Comparison of ENCODE assay signal across 8 cellular contexts in the genomic region with DNA sequence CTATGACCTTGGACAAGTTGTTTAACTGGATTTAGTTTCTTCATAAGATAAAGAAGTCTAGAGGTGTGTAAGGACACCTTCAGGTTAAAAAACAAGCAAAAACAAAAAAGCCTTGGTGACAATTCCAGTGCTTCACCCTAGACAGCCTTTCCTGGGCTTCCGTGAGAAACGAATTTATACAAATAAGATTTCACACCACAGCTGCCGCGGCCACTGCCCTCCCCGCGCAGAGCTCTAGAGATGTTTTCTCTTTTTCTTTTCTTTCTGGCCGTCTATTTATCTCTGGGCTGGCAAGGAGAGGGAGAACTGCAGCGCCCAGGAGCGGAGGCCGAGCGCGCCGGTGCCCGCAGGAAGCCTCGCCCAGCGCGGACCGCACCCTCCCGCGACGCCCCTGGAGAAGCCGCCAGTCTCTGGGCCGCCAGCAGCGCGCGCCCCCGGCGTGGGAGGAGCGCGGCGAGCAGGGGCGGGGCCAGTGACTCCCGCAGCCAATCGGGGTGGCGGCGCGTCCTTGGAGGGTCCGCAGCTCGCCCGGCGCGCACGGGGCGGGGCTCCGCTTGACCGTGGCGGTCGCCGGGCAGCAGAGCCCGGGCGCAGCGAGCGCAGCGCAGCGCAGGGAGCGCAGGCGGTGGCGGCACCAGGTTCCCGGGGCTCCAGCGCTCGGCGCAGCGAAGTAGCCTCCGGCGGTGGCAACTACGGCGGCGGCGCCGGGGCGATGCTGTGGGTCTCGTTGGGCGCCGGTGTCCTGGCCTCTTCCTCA.
DNase-seq lines count a peak whose midpoint lies in the region; ATAC-seq and TF ChIP-seq lines count a peak whose summit lies in the region.

No MANE protein-coding gene starts in this region.

- H3K36me3 ChIP-seq in mucosa of descending colon (ENCODE audit: low read depth), result no peaks in the 10 kb centered on the region

- peak; percentile 99 for DNase-seq in COLO668 (lab: John Stamatoyannopoulos, UW; ENCODE audit: unreplicated experiment)
- DNase-seq in HS-5 (ENCODE audit: low read depth), result peak; percentile 26
- DNase-seq in NOMO-1 treated with dmso at 0.1 percent for 144 hours (lab: John Stamatoyannopoulos, UW; ENCODE audit: unreplicated experiment), result peak; percentile 95
- DNase-seq in activated CD8-positive, alpha-beta memory T cell treated with anti-CD3 and anti-CD28 coated beads, Interleukin-2, amount 50 U/mL, for 48 hours, result peak; percentile 87
- peak; percentile 83 to 84 for DNase-seq in erythroblast (lab: John Stamatoyannopoulos, UW)
- DNase-seq in mucosa of descending colon, result peak; percentile 86 to 90 (median 87)
- DNase-seq in stimulated activated CD8-positive, alpha-beta memory T cell treated with anti-CD3 and anti-CD28 coated beads, Interleukin-2, amount 100 ng/mL, for 1 hour (ENCODE audit: low read depth in 2 of 2), result peak; percentile 20 to 45

- TF ChIP-seq CTCF in mucosa of descending colon (IDR thresholded peaks at IDR 0.05), result no peak

- peak; percentile 97 for ATAC-seq in GM21367 (IDR thresholded peaks at IDR 0.05; ENCODE audit: unreplicated experiment)
- peak; percentile 99 for ATAC-seq in mucosa of descending colon

- no peaks in the 10 kb centered on the region for H3K4me1 ChIP-seq in mucosa of descending colon (ENCODE audit: low read depth)

- no peak for TF ChIP-seq POLR2A in erythroblast (IDR thresholded peaks at IDR 0.05; ENCODE audit: low read length)

- intact Hi-C loops in mucosa of descending colon (cut with DNase I, micrococcal nuclease), result no loop called here

- H3K9me3 ChIP-seq in mucosa of descending colon, result no peaks in the 10 kb centered on the region

- H3K4me3 ChIP-seq in mucosa of descending colon, result peak overlapping the region; percentile 24

Comparison
In these comparisons a context has a peak if more than half of its experiments do, and no peak if none do; other contexts are left out.
1. Peak in every context shown above with its lines: DNase-seq, ATAC-seq and H3K4me3 ChIP-seq.
2. DNase-seq: peak in every context shown above with its lines; median percentile 99 in COLO668; 95 in NOMO-1 treated with dmso at 0.1 percent for 144 hours; 87 in activated CD8-positive, alpha-beta memory T cell treated with anti-CD3 and anti-CD28 coated beads, Interleukin-2, amount 50 U/mL, for 48 hours; 87 in mucosa of descending colon; 84 in erythroblast; 32 in stimulated activated CD8-positive, alpha-beta memory T cell treated with anti-CD3 and anti-CD28 coated beads, Interleukin-2, amount 100 ng/mL, for 1 hour; 26 in HS-5.